In the genomic region with DNA sequence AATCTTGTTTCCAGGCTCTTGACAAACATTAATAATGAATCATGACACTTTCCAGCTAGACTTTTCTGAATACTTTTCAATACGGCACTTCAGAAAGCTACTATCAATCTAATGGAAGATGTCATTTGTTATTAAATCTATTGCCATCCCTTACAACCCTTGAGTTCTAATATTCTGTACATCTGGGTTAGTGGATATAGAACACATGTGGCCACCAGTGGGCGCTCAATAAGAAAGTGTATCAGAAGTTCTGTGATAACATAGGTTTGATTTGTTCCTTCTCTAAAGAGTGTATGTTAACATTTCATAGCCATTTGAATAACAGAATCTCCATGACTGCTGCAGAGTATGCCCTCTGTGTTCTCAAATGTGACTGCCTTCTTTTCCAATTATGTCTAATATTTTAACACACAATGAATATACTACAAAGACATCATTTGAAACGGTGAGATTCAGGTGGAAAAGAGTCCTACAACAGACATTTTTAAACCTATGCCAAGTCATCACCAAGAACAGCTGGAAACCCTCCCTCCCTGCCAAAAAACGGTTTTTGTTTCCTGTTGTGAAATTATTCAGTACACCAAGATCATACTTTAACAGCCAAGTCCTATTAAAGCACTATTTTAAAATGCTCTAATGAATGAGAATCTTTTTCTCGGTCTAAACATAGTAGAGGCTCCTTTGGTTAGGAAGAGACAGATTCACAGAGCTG, we compare ENCODE assay signal across 8 cellular contexts. TPM values are rescaled to one million over a fixed set of nuclear protein-coding genes. Genes with fewer than 3 reads are reported as not detected.
DNase-seq lines count a peak whose midpoint lies in the region; ATAC-seq, FAIRE-seq and TF ChIP-seq lines count a peak whose summit lies in the region.

No MANE protein-coding gene starts in this region.

- H3K27me3 Mint-ChIP-seq in astrocyte (ENCODE audit: low read depth, unreplicated experiment), result peaks cover 2% of the 10 kb centered on the region
- H3K27me3 Mint-ChIP-seq in stimulated activated naive CD8-positive, alpha-beta T cell treated with anti-CD3 and anti-CD28 coated beads, Interleukin-15, amount 100 ng/mL, for 72 hours, result peaks cover 21% of the 10 kb centered on the region
- peaks cover 24% of the 10 kb centered on the region for H3K27me3 Mint-ChIP-seq in T-helper 2 cell treated with Interferon-gamma antibody and Interleukin-4, amounts not matched to agents 5 μg/mL and 100 μg/mL, for 36 hours (ENCODE audit: low read depth)

- H3K4me1 Mint-ChIP-seq in astrocyte (ENCODE audit: low read depth, unreplicated experiment), result no peaks in the 10 kb centered on the region
- no peaks in the 10 kb centered on the region for H3K4me1 Mint-ChIP-seq in stimulated activated naive CD8-positive, alpha-beta T cell treated with anti-CD3 and anti-CD28 coated beads, Interleukin-15, amount 100 ng/mL, for 72 hours
- no peaks in the 10 kb centered on the region for H3K4me1 Mint-ChIP-seq in T-helper 2 cell treated with Interferon-gamma antibody and Interleukin-4, amounts not matched to agents 5 μg/mL and 100 μg/mL, for 36 hours (ENCODE audit: low read depth)

- no peaks in the 10 kb centered on the region for H3K9me3 ChIP-seq in PC-9 (ENCODE audit: insufficient read depth, low read depth)
- no peaks in the 10 kb centered on the region for H3K9me3 ChIP-seq in astrocyte (ENCODE audit: insufficient read depth, low read depth, low read length)

- no TSS peak for BruUV-seq in PC-9 (replicated peaks; lab: Mats Ljungman, UMichigan)

- no peak overlapping the region for H3K27ac Mint-ChIP-seq in astrocyte (ENCODE audit: unreplicated experiment)
- H3K27ac Mint-ChIP-seq in stimulated activated naive CD8-positive, alpha-beta T cell treated with anti-CD3 and anti-CD28 coated beads, Interleukin-15, amount 100 ng/mL, for 72 hours, result no peak overlapping the region
- no peak overlapping the region for H3K27ac Mint-ChIP-seq in T-helper 2 cell treated with Interferon-gamma antibody and Interleukin-4, amounts not matched to agents 5 μg/mL and 100 μg/mL, for 36 hours

- POLR2A ChIA-PET in GM10248 (lab: Yijun Ruan, JAX) (no interaction called here), PC-9 (lab: Charles Lee; ENCODE audit: unreplicated experiment) (no interaction called here)

- H2AFZ ChIP-seq in PC-9 (no peak overlapping the region), astrocyte (ENCODE audit: low read depth, low read length) (no peak overlapping the region)

- no peaks in the 10 kb centered on the region for H3F3A ChIP-seq in PC-9 (ENCODE audit: insufficient read depth, low read depth)

- H3K4me1 ChIP-seq in PC-9 (replicated peaks; ENCODE audit: insufficient read depth), result no peaks in the 10 kb centered on the region
- H3K4me1 ChIP-seq in astrocyte (ENCODE audit: insufficient read depth, low read length), result no peaks in the 10 kb centered on the region

- H3K4me2 ChIP-seq in PC-9 (no peak overlapping the region), astrocyte (ENCODE audit: low read length) (no peak overlapping the region)

- H3K4me3 ChIP-seq in PC-9 (no peak overlapping the region), astrocyte (ENCODE audit: insufficient read depth, low read depth, low read length) (no peak overlapping the region), kidney epithelial cell (ENCODE audit: low read depth, low read length) (no peak overlapping the region)

- intact Hi-C loops in PC-9 (cut with micrococcal nuclease; ENCODE audit: unreplicated experiment), result loop anchor here (1.0 kb wide), 1 partner anchor 139 kb away; no protein-coding TSS in a partner anchor

- H3K36me3 Mint-ChIP-seq in astrocyte (ENCODE audit: low read depth, unreplicated experiment), result no peaks in the 10 kb centered on the region
- no peaks in the 10 kb centered on the region for H3K36me3 Mint-ChIP-seq in T-helper 2 cell treated with Interferon-gamma antibody and Interleukin-4, amounts not matched to agents 5 μg/mL and 100 μg/mL, for 36 hours (ENCODE audit: low read depth)

- TF ChIP-seq CTCF in 22Rv1 (IDR thresholded peaks at IDR 0.05) (peak; percentile 82), GM10248 (IDR thresholded peaks at IDR 0.05; ENCODE audit: control extremely low read depth, extremely low read depth, low read depth, missing control alignments) (peak; percentile 56), PC-9 (conservative IDR thresholded peaks at IDR 0.05) (peak; percentile 71), astrocyte (IDR thresholded peaks at IDR 0.05; ENCODE audit: insufficient read depth, low read depth, low read length) (peak; percentile 75), kidney epithelial cell (IDR thresholded peaks at IDR 0.05; ENCODE audit: insufficient read depth, low read length, poor library complexity, severe bottlenecking) (peak; percentile 66)

- no peaks in the 10 kb centered on the region for H3K9me3 Mint-ChIP-seq in astrocyte (ENCODE audit: unreplicated experiment)
- no peaks in the 10 kb centered on the region for H3K9me3 Mint-ChIP-seq in stimulated activated naive CD8-positive, alpha-beta T cell treated with anti-CD3 and anti-CD28 coated beads, Interleukin-15, amount 100 ng/mL, for 72 hours
- H3K9me3 Mint-ChIP-seq in T-helper 2 cell treated with Interferon-gamma antibody and Interleukin-4, amounts not matched to agents 5 μg/mL and 100 μg/mL, for 36 hours, result no peaks in the 10 kb centered on the region

- peak; percentile 77 for FAIRE-seq in astrocyte (lab: Jason Lieb, UNC)

- H3K27me3 ChIP-seq in PC-9 (ENCODE audit: insufficient read depth, low read depth), result no peaks in the 10 kb centered on the region
- H3K27me3 ChIP-seq in astrocyte (ENCODE audit: insufficient read depth, low read length), result peaks cover 3% of the 10 kb centered on the region
- H3K27me3 ChIP-seq in kidney epithelial cell (ENCODE audit: control insufficient read depth, insufficient read depth, low read length), result no peaks in the 10 kb centered on the region

- CTCF ChIA-PET in GM10248 (lab: Yijun Ruan, JAX) (interaction anchor here (0.7 to 1.8 kb wide), 6 partner anchors 8 to 138 kb away, joined by 3 to 10 read pairs (median 4); a partner anchor contains a TSS), PC-9 (lab: Charles Lee) (no interaction called here)

- no peaks in the 10 kb centered on the region for H3K9me2 ChIP-seq in PC-9 (ENCODE audit: insufficient read depth)

- H4K20me1 ChIP-seq in PC-9 (ENCODE audit: insufficient read depth) (no peaks in the 10 kb centered on the region), astrocyte (ENCODE audit: insufficient read depth, low read length) (no peaks in the 10 kb centered on the region)

- no peak for ATAC-seq in stimulated activated naive CD8-positive, alpha-beta T cell treated with anti-CD3 and anti-CD28 coated beads, Interleukin-15, amount 100 ng/mL, for 72 hours

- H3K36me3 ChIP-seq in PC-9 (ENCODE audit: low read depth) (no peaks in the 10 kb centered on the region), astrocyte (ENCODE audit: insufficient read depth, low read length) (no peaks in the 10 kb centered on the region), kidney epithelial cell (ENCODE audit: control insufficient read depth, insufficient read depth, low read length) (no peaks in the 10 kb centered on the region)

- DNase-seq in GM10248 (ENCODE audit: extremely low spot score) (peak; percentile 10), PC-9 (peak in 1 of 2 experiments; percentile 3), astrocyte (ENCODE audit: low read depth) (no peak), kidney epithelial cell (ENCODE audit: low read depth) (no peak), iPS-NIHi11 (ENCODE audit: low spot score) (no peak)
- DNase-seq in stimulated activated naive CD8-positive, alpha-beta T cell treated with anti-CD3 and anti-CD28 coated beads, Interleukin-15, amount 100 ng/mL, for 72 hours, result peak; percentile 8 to 22
- no peak for DNase-seq in T-helper 2 cell treated with Interferon-gamma antibody and Interleukin-4, amounts not matched to agents 5 μg/mL and 100 μg/mL, for 36 hours (ENCODE audit: low spot score)

- H3K79me2 ChIP-seq in PC-9 (ENCODE audit: low read depth), result no peaks in the 10 kb centered on the region
- no peaks in the 10 kb centered on the region for H3K79me2 ChIP-seq in astrocyte (ENCODE audit: insufficient read depth, low read length)

- no peak overlapping the region for H3K4me3 Mint-ChIP-seq in astrocyte (ENCODE audit: unreplicated experiment)
- H3K4me3 Mint-ChIP-seq in stimulated activated naive CD8-positive, alpha-beta T cell treated with anti-CD3 and anti-CD28 coated beads, Interleukin-15, amount 100 ng/mL, for 72 hours, result no peak overlapping the region
- H3K4me3 Mint-ChIP-seq in T-helper 2 cell treated with Interferon-gamma antibody and Interleukin-4, amounts not matched to agents 5 μg/mL and 100 μg/mL, for 36 hours, result no peak overlapping the region

- H3K27ac ChIP-seq in 22Rv1 (no peak overlapping the region), PC-9 (no peak overlapping the region), astrocyte (ENCODE audit: low read depth, low read length) (no peak overlapping the region)

- no peak overlapping the region for H3K9ac ChIP-seq in astrocyte (ENCODE audit: low read length)

RNA-seq across cellular contexts. Expression of a gene that starts 22.2 kb away (rescaled TPM):
- total RNA-seq in PC-9 (2021), result 3.1 and 4.0 TPM in 2 replicates
- total RNA-seq in astrocyte, result 0.98 and 1.7 TPM in 2 replicates
- total RNA-seq in kidney epithelial cell, result 23.8 and 29.7 TPM in 2 replicates

Comparison
In these comparisons a context has a peak if more than half of its experiments do, and no peak if none do; other contexts are left out.
1. DNase-seq: peak in GM10248 (single experiment) and stimulated activated naive CD8-positive, alpha-beta T cell treated with anti-CD3 and anti-CD28 coated beads, Interleukin-15, amount 100 ng/mL, for 72 hours (2 of 2); none in astrocyte (single experiment), kidney epithelial cell (single experiment), iPS-NIHi11 (single experiment) and T-helper 2 cell treated with Interferon-gamma antibody and Interleukin-4, amounts not matched to agents 5 μg/mL and 100 μg/mL, for 36 hours (single experiment).
2. Peak in every context shown above with its lines, with median percentiles within 50 percentile points of each other: CTCF ChIP-seq.